ENCODE assay signal across 21 cellular contexts in the genomic region with DNA sequence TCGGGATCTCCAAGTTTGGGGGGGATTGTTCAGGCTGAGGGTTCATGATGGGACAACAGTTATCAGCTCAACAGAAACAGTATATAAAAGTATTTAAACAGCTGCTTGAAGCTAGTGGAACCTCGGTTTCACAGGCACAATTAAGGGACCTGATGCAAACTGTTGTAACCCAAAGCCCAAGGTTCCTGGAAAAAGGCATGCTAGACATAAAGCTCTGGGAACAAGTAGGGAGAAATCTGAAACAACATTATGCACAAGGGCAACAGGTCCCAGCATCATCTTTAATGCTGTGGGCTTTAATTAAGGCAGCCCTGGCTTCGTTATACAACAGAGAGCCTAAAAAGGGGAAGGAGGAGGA.
DNase-seq lines count a peak whose midpoint lies in the region; ATAC-seq and TF ChIP-seq lines count a peak whose summit lies in the region.
"Had no signal": no experiment of that assay in that cellular context is flagged by ENCODE, and none has a peak within 500 bp of the region (broad histone marks: within the 10 kb centered on the region; RNA-seq: fewer than 3 reads in every experiment).

No MANE protein-coding gene starts in this region.

- peaks cover 19% of the 10 kb centered on the region for H3K4me1 ChIP-seq in left ventricle myocardium inferior

- no peaks in the 10 kb centered on the region for H3K27me3 Mint-ChIP-seq in brain
- peaks cover 4% of the 10 kb centered on the region for H3K27me3 Mint-ChIP-seq in nephron progenitor cell (ENCODE audit: low read depth, poor library complexity)
- H3K27me3 Mint-ChIP-seq: activated CD4-positive, alpha-beta T cell treated with anti-CD3 and anti-CD28 coated beads for 36 hours; effector memory CD8-positive, alpha-beta T cell had no signal

- H3K4me3 Mint-ChIP-seq in brain (peak overlapping the region in 2 of 5 experiments; percentile 31 to 57), nephron progenitor cell (peak overlapping the region; percentile 70)
- H3K4me3 Mint-ChIP-seq: activated CD4-positive, alpha-beta T cell treated with anti-CD3 and anti-CD28 coated beads for 36 hours; activated naive CD4-positive, alpha-beta T cell treated with anti-CD3 and anti-CD28 coated beads for 36 hours; effector memory CD8-positive, alpha-beta T cell; natural killer cell had no signal

- peaks cover 0 to 3% (median 0%) of the 10 kb centered on the region in 5 experiments for H3K9me3 Mint-ChIP-seq in brain
- H3K9me3 Mint-ChIP-seq in nephron progenitor cell: peaks cover 6% of the 10 kb centered on the region
- H3K9me3 Mint-ChIP-seq: activated naive CD4-positive, alpha-beta T cell treated with anti-CD3 and anti-CD28 coated beads for 36 hours; effector memory CD8-positive, alpha-beta T cell; natural killer cell had no signal

- H3K9me3 ChIP-seq in left ventricle myocardium inferior (replicated peaks): no peaks in the 10 kb centered on the region
- H3K9me3 ChIP-seq: esophagus squamous epithelium, sigmoid colon had no signal

- H3K36me3 ChIP-seq in left ventricle myocardium inferior: no peaks in the 10 kb centered on the region
- H3K36me3 ChIP-seq: esophagus squamous epithelium, sigmoid colon had no signal

- H3K27ac ChIP-seq in left ventricle myocardium inferior (replicated peaks): peak overlapping the region; percentile 61
- H3K27ac ChIP-seq: GM23248, sigmoid colon had no signal

- H3K27ac Mint-ChIP-seq in brain: peak overlapping the region; percentile 28 to 76 (median 44)
- H3K27ac Mint-ChIP-seq in nephron progenitor cell: peak overlapping the region; percentile 98
- H3K27ac Mint-ChIP-seq: activated CD4-positive, alpha-beta T cell treated with anti-CD3 and anti-CD28 coated beads for 36 hours; activated naive CD4-positive, alpha-beta T cell treated with anti-CD3 and anti-CD28 coated beads for 36 hours had no signal

- no peak overlapping the region for H3K4me3 ChIP-seq in left ventricle myocardium inferior
- H3K4me3 ChIP-seq: esophagus squamous epithelium, GM23248, sigmoid colon had no signal

- ATAC-seq in Right ventricle myocardium inferior (no peak), HG03469 (IDR thresholded peaks at IDR 0.05; ENCODE audit: unreplicated experiment) (no peak), GM19035 (IDR thresholded peaks at IDR 0.05; ENCODE audit: unreplicated experiment) (no peak)
- ATAC-seq: activated CD4-positive, alpha-beta T cell treated with anti-CD3 and anti-CD28 coated beads for 36 hours; effector memory CD8-positive, alpha-beta T cell; natural killer cell had no signal

- H3K36me3 Mint-ChIP-seq in brain (no peaks in the 10 kb centered on the region), nephron progenitor cell (ENCODE audit: low read depth) (peaks cover 12% of the 10 kb centered on the region)
- H3K36me3 Mint-ChIP-seq: natural killer cell had no signal

- intact Hi-C loops in left ventricle myocardium inferior (cut with micrococcal nuclease): no loop called here
- intact Hi-C loops in Right ventricle myocardium inferior (cut with DNase I): no loop called here

- no peaks in the 10 kb centered on the region for H3K27me3 ChIP-seq in left ventricle myocardium inferior (ENCODE audit: low read depth)
- H3K27me3 ChIP-seq: esophagus squamous epithelium, sigmoid colon had no signal

- DNase-seq in left ventricle myocardium inferior (no peak), Right ventricle myocardium inferior (ENCODE audit: missing footprints) (no peak), nephron progenitor cell (no peak), HuH-7 (ENCODE audit: low spot score) (no peak), amniotic stem cell (lab: John Stamatoyannopoulos, UW) (no peak)
- DNase-seq: activated CD4-positive, alpha-beta T cell treated with anti-CD3 and anti-CD28 coated beads for 36 hours; activated naive CD4-positive, alpha-beta T cell treated with anti-CD3 and anti-CD28 coated beads for 36 hours; activated T-cell treated with anti-CD3 and anti-CD28 coated beads, Interleukin-2, amount 50 U/mL, for 48 hours; effector memory CD8-positive, alpha-beta T cell; esophagus squamous epithelium; GM23248; natural killer cell; NCI-H1105; NCI-H2029 treated with DMSO at 0.1 percent for 48 hours; NCI-H226; SHP77 treated with DMSO at 0.1 percent for 48 hours; sigmoid colon; T-helper 1 cell had no signal

- H3K4me1 Mint-ChIP-seq in brain (peaks cover 44% of the 10 kb centered on the region), nephron progenitor cell (peaks cover 79% of the 10 kb centered on the region)
- H3K4me1 Mint-ChIP-seq: activated CD4-positive, alpha-beta T cell treated with anti-CD3 and anti-CD28 coated beads for 36 hours had no signal

- TF ChIP-seq CTCF in left ventricle myocardium inferior (IDR thresholded peaks at IDR 0.05; ENCODE audit: borderline replicate concordance) (no peak), brain (conservative IDR thresholded peaks at IDR 0.05) (no peak), nephron progenitor cell (IDR thresholded peaks at IDR 0.05) (no peak)
